Comparison of ENCODE assay signal across 1 cellular context in the genomic region with DNA sequence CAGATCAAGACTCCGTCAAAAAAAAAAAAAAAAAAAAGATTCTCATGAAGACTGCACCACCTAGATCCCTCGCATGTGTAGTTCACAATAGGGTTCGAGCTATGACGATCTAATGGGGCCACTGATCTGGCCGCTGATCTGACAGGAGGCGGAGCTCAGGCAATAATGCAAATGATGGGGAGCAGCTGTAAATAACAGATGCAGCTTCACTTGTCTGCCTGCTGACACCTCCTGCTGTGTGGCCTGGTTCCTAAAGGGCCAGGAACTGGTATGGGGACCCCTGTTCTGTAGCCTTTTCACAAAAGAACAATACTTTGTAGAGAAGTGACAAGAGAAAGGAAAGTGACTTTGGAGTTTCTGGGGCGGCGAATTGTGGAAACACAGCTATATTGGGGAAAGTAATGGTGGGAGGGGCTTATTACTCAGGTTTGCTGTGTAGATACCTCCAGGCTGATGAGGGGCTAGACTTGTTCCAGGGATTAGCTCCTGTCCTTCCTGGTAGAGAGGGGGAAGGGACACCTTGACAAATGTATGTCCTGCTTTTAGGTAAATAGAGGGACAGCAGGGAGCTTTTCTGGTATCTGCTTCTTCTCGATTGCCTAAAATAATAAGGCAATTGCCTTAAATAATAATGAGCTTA.
TF ChIP-seq lines count a peak whose summit lies in the region.

No MANE protein-coding gene starts in this region.

TF ChIP-seq in H1, 55 proteins besides CTCF, POLR2A, EP300 and RAD21:
- TF ChIP-seq SIN3A (conservative IDR thresholded peaks at IDR 0.05 in 1 of 2, IDR thresholded peaks at IDR 0.05 in 1 of 2; ENCODE audit: low read depth in 1 of 2, low read length in 2 of 2) (peak; percentile 56 to 60; a peak in 1 of 4 replicates), SP2 (IDR thresholded peaks at IDR 0.05; ENCODE audit: low read length) (no peak), SP4 (IDR thresholded peaks at IDR 0.05; ENCODE audit: low read length) (no peak), TCF12 (IDR thresholded peaks at IDR 0.05; ENCODE audit: low read depth, low read length) (0 out of 2 replicates have a peak, but pooled peaks have one; percentile 39), SP1 (IDR thresholded peaks at IDR 0.05; ENCODE audit: low read depth, low read length) (0 out of 2 replicates have a peak, but pooled peaks have one; percentile 14)
